13 cellular contexts compared by ENCODE assay signal in genomic region chr4:158015241-158015640, GRCh38.
DNase-seq lines count a peak whose midpoint lies in the region; ATAC-seq and TF ChIP-seq lines count a peak whose summit lies in the region.
"Had no signal": no experiment of that assay in that cellular context is flagged by ENCODE, and none has a peak within 500 bp of the region (broad histone marks: within the 10 kb centered on the region; RNA-seq: fewer than 3 reads in every experiment).

No MANE protein-coding gene starts in this region.

- in situ Hi-C loops in SK-MEL-5 (cut with HindIII; ENCODE audit: low pct_unique_long_range_greater_than_20kb, low sequenced_read_pairs): no loop called here

- no peak overlapping the region for H3K4ac ChIP-seq in trophoblast cell (ENCODE audit: low read depth, low read length)

- ATAC-seq in GM21447 (IDR thresholded peaks at IDR 0.05; ENCODE audit: unreplicated experiment) (no peak), esophagus mucosa (no peak)
- ATAC-seq: psoas muscle; stimulated activated naive B cell treated with anti-CD40 and anti-IgM and Interleukin-4, amounts not matched to agents 10 μg/mL and 1 μg/mL and 100 μg/mL, for 72 hours had no signal

- no peaks in the 10 kb centered on the region for H3K79me2 ChIP-seq in trophoblast cell (ENCODE audit: control insufficient read depth, insufficient read depth, low read length, poor library complexity)

- no peak overlapping the region for H3K23ac ChIP-seq in trophoblast cell (ENCODE audit: low read length)

- peak overlapping the region; percentile 32 for H4K91ac ChIP-seq in trophoblast cell (ENCODE audit: low read depth, low read length)

- H2BK120ac ChIP-seq in trophoblast cell (ENCODE audit: insufficient read depth, low read length, poor library complexity): peak overlapping the region; percentile 36

- peak overlapping the region; percentile 84 for H3K27ac ChIP-seq in trophoblast cell (ENCODE audit: low read depth, low read length)
- H3K27ac ChIP-seq: psoas muscle had no signal

- no peak overlapping the region for H2AK5ac ChIP-seq in trophoblast cell (ENCODE audit: low read length)

- H3K79me1 ChIP-seq in trophoblast cell (ENCODE audit: low read length): peaks cover 7% of the 10 kb centered on the region

- no peak overlapping the region for H4K8ac ChIP-seq in trophoblast cell (ENCODE audit: low read depth, low read length)

- TF ChIP-seq CTCF in fibroblast of mammary gland (conservative IDR thresholded peaks at IDR 0.05; ENCODE audit: control insufficient read depth, insufficient read depth, low read depth, low read length): no peak

- H4K12ac ChIP-seq in trophoblast cell (ENCODE audit: low read depth, low read length): no peak overlapping the region

- no CpG with 5 or more reads among the region's 3 CpGs for WGBS in trophoblast cell (ENCODE audit: extremely low coverage, insufficient coverage, insufficient read length)

- H2BK5ac ChIP-seq in trophoblast cell (ENCODE audit: low read depth, low read length, poor library complexity): peak overlapping the region; percentile 67

- H2AFZ ChIP-seq in trophoblast cell (ENCODE audit: insufficient read depth, low read length, poor library complexity): no peak overlapping the region

- H3K27me3 ChIP-seq in trophoblast cell (ENCODE audit: insufficient read depth, low read length): no peaks in the 10 kb centered on the region

- no peak overlapping the region for H2BK12ac ChIP-seq in trophoblast cell (ENCODE audit: low read length)

- H3K4me3 ChIP-seq in fibroblast of mammary gland (ENCODE audit: control insufficient read depth, low read depth, low read length): no peak overlapping the region
- H3K4me3 ChIP-seq in trophoblast cell (ENCODE audit: low read depth, low read length): no peak overlapping the region
- H3K4me3 ChIP-seq: psoas muscle had no signal

- peak; percentile 36 for DNase-seq in H4 (ENCODE audit: low spot score)
- peak; percentile 34 for DNase-seq in SK-MEL-5 (ENCODE audit: low read depth, low spot score)
- peak; percentile 69 for DNase-seq in fibroblast of mammary gland (ENCODE audit: low read depth)
- DNase-seq in trophoblast cell: peak in 1 of 2 donors; percentile 40
- no peak for DNase-seq in UCSD-AML1 (lab: John Stamatoyannopoulos, UW; ENCODE audit: unreplicated experiment)
- no peak for DNase-seq in COLO829 (ENCODE audit: low spot score)
- DNase-seq: NCI-H187; NK-92 treated with Interleukin-12 subunit alpha and Interleukin-12 subunit beta, amount 100 ng/mL, for 24 hours; psoas muscle; stimulated activated CD4-positive, alpha-beta T cell treated with anti-CD3 and anti-CD28 coated beads, Interleukin-4, amount 100 ng/mL, for 1 hour; stimulated activated naive B cell treated with anti-CD40 and anti-IgM and Interleukin-4, amounts not matched to agents 10 μg/mL and 1 μg/mL and 100 μg/mL, for 72 hours had no signal

- no peak overlapping the region for H3K9ac ChIP-seq in trophoblast cell (ENCODE audit: low read length)

- H3K14ac ChIP-seq in trophoblast cell (ENCODE audit: low read length): no peak overlapping the region

- no peak overlapping the region for H3K4me2 ChIP-seq in trophoblast cell (ENCODE audit: low read length)

- H3K9me3 ChIP-seq in trophoblast cell (ENCODE audit: insufficient read depth, low read depth, low read length): no peaks in the 10 kb centered on the region
- H3K9me3 ChIP-seq: psoas muscle had no signal

- no peak overlapping the region for H3K18ac ChIP-seq in trophoblast cell (ENCODE audit: low read length)

- peaks cover 0 to 7% of the 10 kb centered on the region in 2 experiments for H3K4me1 ChIP-seq in trophoblast cell (ENCODE audit: control insufficient read depth in 1 of 2, insufficient read depth in 2 of 2, low read length in 2 of 2)

- H3K36me3 ChIP-seq in trophoblast cell (ENCODE audit: control insufficient read depth in 1 of 2, insufficient read depth in 2 of 2, low read length in 2 of 2): no peaks in the 10 kb centered on the region

Comparison
In these comparisons a context has a peak if more than half of its experiments do, and no peak if none do; other contexts are left out.
1. DNase-seq: peak in H4 (single experiment), SK-MEL-5 (single experiment) and fibroblast of mammary gland (single experiment); none in UCSD-AML1 (single experiment) and COLO829 (single experiment).